Comparison of ENCODE assay signal across 9 cellular contexts in genomic region chr6:147448212-147448611, GRCh38.
DNase-seq lines count a peak whose midpoint lies in the region; ATAC-seq and TF ChIP-seq lines count a peak whose summit lies in the region.
"Had no signal": no experiment of that assay in that cellular context is flagged by ENCODE, and none has a peak within 500 bp of the region (broad histone marks: within the 10 kb centered on the region; RNA-seq: fewer than 3 reads in every experiment).

No MANE protein-coding gene starts in this region.

- no peak overlapping the region for H3K27ac ChIP-seq in endodermal cell (ENCODE audit: low read depth, low read length)

- no peaks in the 10 kb centered on the region for H3K36me3 Mint-ChIP-seq in endodermal cell (ENCODE audit: low read depth)
- H3K36me3 Mint-ChIP-seq in activated CD4-positive, alpha-beta T cell treated with anti-CD3 and anti-CD28 coated beads for 36 hours (ENCODE audit: low read depth), result no peaks in the 10 kb centered on the region

- H3K36me3 ChIP-seq in endodermal cell (ENCODE audit: control insufficient read depth, insufficient read depth, low read length), result no peaks in the 10 kb centered on the region

- peaks cover 8% of the 10 kb centered on the region for H3K4me1 ChIP-seq in endodermal cell (ENCODE audit: control insufficient read depth, insufficient read depth, low read length)

- CTCF ChIA-PET in activated CD4-positive, alpha-beta T cell treated with anti-CD3 and anti-CD28 coated beads for 36 hours (lab: Charles Lee), result no interaction called here

- peak overlapping the region; percentile 22 for H3K4me3 Mint-ChIP-seq in endodermal cell
- no peak overlapping the region for H3K4me3 Mint-ChIP-seq in activated CD4-positive, alpha-beta T cell treated with anti-CD3 and anti-CD28 coated beads for 36 hours

- ATAC-seq in GM19463 (IDR thresholded peaks at IDR 0.05; ENCODE audit: unreplicated experiment) (peak; percentile 63), GM19035 (IDR thresholded peaks at IDR 0.05; ENCODE audit: unreplicated experiment) (no peak), HG03097 (IDR thresholded peaks at IDR 0.05; ENCODE audit: low FRiP score, unreplicated experiment) (no peak)
- ATAC-seq in activated CD4-positive, alpha-beta T cell treated with anti-CD3 and anti-CD28 coated beads for 36 hours, result no peak

- no peak overlapping the region for H3K27ac Mint-ChIP-seq in endodermal cell
- no peak overlapping the region for H3K27ac Mint-ChIP-seq in activated CD4-positive, alpha-beta T cell treated with anti-CD3 and anti-CD28 coated beads for 36 hours

- H3K9me3 Mint-ChIP-seq in endodermal cell, result no peaks in the 10 kb centered on the region
- H3K9me3 Mint-ChIP-seq in activated CD4-positive, alpha-beta T cell treated with anti-CD3 and anti-CD28 coated beads for 36 hours (ENCODE audit: low read depth), result no peaks in the 10 kb centered on the region

- intact Hi-C loops in activated CD4-positive, alpha-beta T cell treated with anti-CD3 and anti-CD28 coated beads for 36 hours (cut with DNase I, micrococcal nuclease), result no loop called here

- peaks cover 15% of the 10 kb centered on the region for H3K27me3 Mint-ChIP-seq in endodermal cell (ENCODE audit: insufficient read depth)
- H3K27me3 Mint-ChIP-seq in activated CD4-positive, alpha-beta T cell treated with anti-CD3 and anti-CD28 coated beads for 36 hours, result peaks cover 8% of the 10 kb centered on the region

- WGBS in endodermal cell (ENCODE audit: insufficient coverage in 1 of 2, insufficient read length in 1 of 2), 2 experiments, result 21 to 34% methylated on average over 10 of the region's 10 CpGs

- H3K9ac ChIP-seq in endodermal cell (ENCODE audit: extremely low read depth, low read length, poor library complexity, severe bottlenecking), result no peak overlapping the region

- DNase-seq in NCI-H1105 (lab: John Stamatoyannopoulos, UW) (peak; percentile 27), endodermal cell (peak; percentile 97), renal cortical epithelial cell (ENCODE audit: low read depth) (peak; percentile 18)
- no peak for DNase-seq in activated CD4-positive, alpha-beta T cell treated with anti-CD3 and anti-CD28 coated beads for 36 hours
- no peak for DNase-seq in activated naive CD4-positive, alpha-beta T cell treated with anti-CD3 and anti-CD28 coated beads, Interleukin-2, amount 50 U/mL, for 16 hours
- DNase-seq: NCI-H2171 had no signal

- TF ChIP-seq CTCF in endodermal cell (conservative IDR thresholded peaks at IDR 0.05), result no peak

- H3K27me3 ChIP-seq in endodermal cell (ENCODE audit: control insufficient read depth, insufficient read depth, low read length, poor library complexity, severe bottlenecking), result no peaks in the 10 kb centered on the region

- peaks cover 39% of the 10 kb centered on the region for H3K4me1 Mint-ChIP-seq in endodermal cell
- no peaks in the 10 kb centered on the region for H3K4me1 Mint-ChIP-seq in activated CD4-positive, alpha-beta T cell treated with anti-CD3 and anti-CD28 coated beads for 36 hours

- POLR2A ChIA-PET in activated CD4-positive, alpha-beta T cell treated with anti-CD3 and anti-CD28 coated beads for 36 hours (lab: Charles Lee), result no interaction called here

- H3K9me3 ChIP-seq in endodermal cell (ENCODE audit: control insufficient read depth, low read length), result no peaks in the 10 kb centered on the region

- peak overlapping the region; percentile 38 for H3K4me3 ChIP-seq in endodermal cell (ENCODE audit: low read length)

Comparison
In these comparisons a context has a peak if more than half of its experiments do, and no peak if none do; other contexts are left out.
1. DNase-seq: peak in NCI-H1105 (single experiment), endodermal cell (single experiment) and renal cortical epithelial cell (single experiment); none in activated CD4-positive, alpha-beta T cell treated with anti-CD3 and anti-CD28 coated beads for 36 hours (single experiment) and activated naive CD4-positive, alpha-beta T cell treated with anti-CD3 and anti-CD28 coated beads, Interleukin-2, amount 50 U/mL, for 16 hours (single experiment).